20 cellular contexts compared by ENCODE assay signal in the genomic region with DNA sequence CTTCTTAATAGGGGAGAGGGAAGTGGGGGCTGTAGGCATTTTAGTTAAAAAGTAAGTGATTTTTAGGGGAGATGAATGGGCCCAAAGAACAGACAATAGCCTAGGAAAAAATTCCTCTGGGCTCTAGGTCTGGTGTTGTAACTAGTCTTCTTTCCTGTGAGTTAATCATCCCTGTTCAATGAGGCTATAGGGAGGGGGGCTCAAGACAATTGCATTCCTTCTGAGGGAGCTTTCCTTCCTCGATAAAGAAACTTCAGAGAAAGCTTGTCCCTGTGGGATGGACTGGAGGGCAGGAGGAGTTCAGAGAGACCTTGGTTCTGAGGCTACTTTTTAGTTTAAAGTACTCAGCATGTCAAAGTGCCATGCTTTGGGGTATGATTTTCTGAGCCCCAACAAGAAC.
"Had no signal": no experiment of that assay in that cellular context is flagged by ENCODE, and none has a peak within 500 bp of the region (broad histone marks: within the 10 kb centered on the region; RNA-seq: fewer than 3 reads in every experiment).

No MANE protein-coding gene starts in this region.

- H3K27me3 ChIP-seq: left lung, upper lobe of left lung had no signal

- DNase-seq: activated CD4-positive, alpha-beta T cell treated with anti-CD3 and anti-CD28 coated beads, Interleukin-2, amount 10 ng/mL, durations not matched to agents 7 days and 5 days; activated CD8-positive, alpha-beta memory T cell treated with anti-CD3 and anti-CD28 coated beads, Interleukin-2, amount 50 U/mL, for 4 hours; activated effector memory CD4-positive, alpha-beta T cell treated with Interleukin-2 at 50 U/mL for 16 hours; activated naive CD4-positive, alpha-beta T cell treated with anti-CD3 and anti-CD28 coated beads, Interleukin-2, amount 10 ng/mL, durations not matched to agents 7 days and 5 days; activated naive CD8-positive, alpha-beta T cell treated with anti-CD3 and anti-CD28 coated beads, Interleukin-2, amount 50 U/mL, for 24 hours; activated T-cell treated with anti-CD3 and anti-CD28 coated beads, Interleukin-2, amount 50 U/mL, for 48 hours; anterior cingulate cortex; foreskin fibroblast; kidney; left lung; natural killer cell; stimulated activated CD4-positive, alpha-beta T cell treated with anti-CD3 and anti-CD28 coated beads, Interleukin-4, amount 100 ng/mL, for 4 hours had no signal

- H3K27me3 Mint-ChIP-seq: activated naive CD4-positive, alpha-beta T cell treated with anti-CD3 and anti-CD28 coated beads, Interleukin-2, amount 10 ng/mL, durations not matched to agents 7 days and 5 days; stimulated activated memory B cell treated with anti-CD40 and anti-IgM and Interleukin-4, amounts not matched to agents 10 μg/mL and 1 μg/mL and 100 μg/mL, for 72 hours had no signal

- H3K36me3 ChIP-seq: left lung, thoracic aorta, upper lobe of left lung had no signal

- H3K4me1 Mint-ChIP-seq: activated CD4-positive, alpha-beta T cell treated with anti-CD3 and anti-CD28 coated beads, Interleukin-2, amount 10 ng/mL, durations not matched to agents 7 days and 5 days; activated naive CD4-positive, alpha-beta T cell treated with anti-CD3 and anti-CD28 coated beads, Interleukin-2, amount 10 ng/mL, durations not matched to agents 7 days and 5 days; natural killer cell; stimulated activated memory B cell treated with anti-CD40 and anti-IgM and Interleukin-4, amounts not matched to agents 10 μg/mL and 1 μg/mL and 100 μg/mL, for 72 hours had no signal

- H3K4me1 ChIP-seq: left lung, parathyroid adenoma, upper lobe of left lung had no signal

- H3K9ac ChIP-seq: parathyroid adenoma had no signal

- ATAC-seq: activated CD4-positive, CD25-positive, alpha-beta regulatory T cell treated with anti-CD3 and anti-CD28 coated beads, Interleukin-2, amount 50 U/mL, for 24 hours; activated naive CD8-positive, alpha-beta T cell treated with anti-CD3 and anti-CD28 coated beads, Interleukin-2, amount 50 U/mL, for 24 hours; left lung; natural killer cell; sciatic nerve; stimulated activated memory B cell treated with anti-CD40 and anti-IgM and Interleukin-4, amounts not matched to agents 10 μg/mL and 1 μg/mL and 100 μg/mL, for 72 hours had no signal

- H3K4me3 ChIP-seq: coronary artery, left lung, thoracic aorta, upper lobe of left lung had no signal

- H3K27ac Mint-ChIP-seq: activated CD4-positive, alpha-beta T cell treated with anti-CD3 and anti-CD28 coated beads, Interleukin-2, amount 10 ng/mL, durations not matched to agents 7 days and 5 days; activated naive CD4-positive, alpha-beta T cell treated with anti-CD3 and anti-CD28 coated beads, Interleukin-2, amount 10 ng/mL, durations not matched to agents 7 days and 5 days; activated naive CD8-positive, alpha-beta T cell treated with anti-CD3 and anti-CD28 coated beads, Interleukin-2, amount 50 U/mL, for 24 hours; natural killer cell; stimulated activated memory B cell treated with anti-CD40 and anti-IgM and Interleukin-4, amounts not matched to agents 10 μg/mL and 1 μg/mL and 100 μg/mL, for 72 hours; T-helper 1 cell treated with Interleukin-12 subunit alpha and Interleukin-12 subunit beta and Interleukin-4 antibody, amounts not matched to agents 30 μg/mL and 1 μg/mL, for 36 hours had no signal

- H3K9me3 Mint-ChIP-seq: activated CD4-positive, alpha-beta T cell treated with anti-CD3 and anti-CD28 coated beads, Interleukin-2, amount 10 ng/mL, durations not matched to agents 7 days and 5 days; activated naive CD4-positive, alpha-beta T cell treated with anti-CD3 and anti-CD28 coated beads, Interleukin-2, amount 10 ng/mL, durations not matched to agents 7 days and 5 days; activated naive CD8-positive, alpha-beta T cell treated with anti-CD3 and anti-CD28 coated beads, Interleukin-2, amount 50 U/mL, for 24 hours; natural killer cell; stimulated activated memory B cell treated with anti-CD40 and anti-IgM and Interleukin-4, amounts not matched to agents 10 μg/mL and 1 μg/mL and 100 μg/mL, for 72 hours; T-helper 1 cell treated with Interleukin-12 subunit alpha and Interleukin-12 subunit beta and Interleukin-4 antibody, amounts not matched to agents 30 μg/mL and 1 μg/mL, for 36 hours had no signal

- H3K9me3 ChIP-seq: left lung, thoracic aorta, upper lobe of left lung had no signal

- H3K4me3 Mint-ChIP-seq: activated CD4-positive, alpha-beta T cell treated with anti-CD3 and anti-CD28 coated beads, Interleukin-2, amount 10 ng/mL, durations not matched to agents 7 days and 5 days; activated naive CD4-positive, alpha-beta T cell treated with anti-CD3 and anti-CD28 coated beads, Interleukin-2, amount 10 ng/mL, durations not matched to agents 7 days and 5 days; activated naive CD8-positive, alpha-beta T cell treated with anti-CD3 and anti-CD28 coated beads, Interleukin-2, amount 50 U/mL, for 24 hours; natural killer cell; stimulated activated memory B cell treated with anti-CD40 and anti-IgM and Interleukin-4, amounts not matched to agents 10 μg/mL and 1 μg/mL and 100 μg/mL, for 72 hours; T-helper 1 cell treated with Interleukin-12 subunit alpha and Interleukin-12 subunit beta and Interleukin-4 antibody, amounts not matched to agents 30 μg/mL and 1 μg/mL, for 36 hours had no signal

- H3K36me3 Mint-ChIP-seq: activated naive CD4-positive, alpha-beta T cell treated with anti-CD3 and anti-CD28 coated beads, Interleukin-2, amount 10 ng/mL, durations not matched to agents 7 days and 5 days; natural killer cell; stimulated activated memory B cell treated with anti-CD40 and anti-IgM and Interleukin-4, amounts not matched to agents 10 μg/mL and 1 μg/mL and 100 μg/mL, for 72 hours had no signal

- H3K27ac ChIP-seq: coronary artery, left lung, parathyroid adenoma, thoracic aorta, upper lobe of left lung had no signal

- H2AFZ ChIP-seq: parathyroid adenoma had no signal

- H3K79me2 ChIP-seq: parathyroid adenoma had no signal
